ENCODE assay signal across 27 cellular contexts in the genomic region with DNA sequence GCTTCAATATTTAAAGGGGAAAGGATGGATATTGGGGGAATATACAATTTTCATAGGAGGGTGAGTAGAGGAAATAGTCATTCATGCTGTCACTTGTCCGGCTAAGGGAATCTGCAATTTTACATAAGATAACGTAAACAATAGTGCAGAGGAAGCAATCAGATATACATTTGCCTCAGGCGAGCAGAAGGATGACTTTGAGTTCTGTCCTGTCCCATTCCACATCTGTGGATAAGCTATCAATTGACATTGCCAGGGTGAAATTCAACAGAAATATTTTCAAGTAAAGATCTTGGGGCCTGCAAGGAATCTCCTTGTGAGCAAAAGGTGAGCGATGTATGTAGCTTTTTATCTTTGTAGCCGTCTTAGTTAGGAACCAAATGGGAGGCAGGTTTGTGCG.
"Had no signal": no experiment of that assay in that cellular context is flagged by ENCODE, and none has a peak within 500 bp of the region (broad histone marks: within the 10 kb centered on the region; RNA-seq: fewer than 3 reads in every experiment).

No MANE protein-coding gene starts in this region.

- H3K9me3 ChIP-seq: colonic mucosa, esophagus muscularis mucosa, esophagus squamous epithelium, gastrocnemius medialis had no signal

- H3K36me3 ChIP-seq: colonic mucosa, gastrocnemius medialis had no signal

- H3K27me3 ChIP-seq: colonic mucosa, dorsolateral prefrontal cortex, esophagus muscularis mucosa, esophagus squamous epithelium, foreskin keratinocyte, gastrocnemius medialis, gastroesophageal sphincter, heart left ventricle, heart right ventricle had no signal

- DNase-seq: colonic mucosa; cortex of kidney; dermis blood vessel endothelial cell; dorsolateral prefrontal cortex; effector CD4-positive, alpha-beta T cell; effector CD8-positive, alpha-beta T cell; effector memory CD4-positive, alpha-beta T cell; effector memory CD8-positive, alpha-beta T cell; endodermal cell; erythroblast; esophagus squamous epithelium; foreskin fibroblast; foreskin keratinocyte; foreskin melanocyte; gastrocnemius medialis; glutamatergic neuron; head of caudate nucleus; heart left ventricle; heart right ventricle had no signal

- H3K27ac ChIP-seq: colonic mucosa, coronary artery, dorsolateral prefrontal cortex, epithelial cell of prostate, foreskin keratinocyte, gastrocnemius medialis, heart left ventricle, heart right ventricle had no signal

- H3K4me3 ChIP-seq: colonic mucosa, coronary artery, dorsolateral prefrontal cortex, esophagus muscularis mucosa, esophagus squamous epithelium, gastrocnemius medialis, gastroesophageal sphincter, heart left ventricle, heart right ventricle had no signal

- FAIRE-seq: colon, endometrium, endothelial cell of umbilical vein, frontal cortex had no signal

- H3K4me1 ChIP-seq: colonic mucosa, gastrocnemius medialis had no signal
